Comparison of ENCODE assay signal across 1 cellular context in the genomic region with DNA sequence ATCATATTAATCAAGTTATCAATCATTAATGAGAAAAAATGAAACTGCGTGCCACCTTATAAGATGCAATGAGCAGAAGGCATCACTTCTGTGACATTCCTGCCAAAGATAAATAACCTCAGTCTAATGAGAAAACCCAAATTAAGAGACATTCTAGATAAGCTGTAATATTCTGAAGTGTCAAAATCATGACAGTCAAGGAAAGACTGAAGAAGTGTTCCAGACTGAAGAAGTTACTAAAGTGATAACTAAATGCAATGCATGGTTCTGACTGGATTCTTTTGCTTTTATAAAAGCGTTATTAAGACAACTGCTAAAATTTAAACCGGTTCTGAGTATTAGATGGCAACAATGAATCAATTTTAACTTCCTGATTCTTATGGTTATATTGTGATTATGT.
TF ChIP-seq lines count a peak whose summit lies in the region.

No MANE protein-coding gene starts in this region.

TF ChIP-seq in K562, 482 proteins besides CTCF, POLR2A, EP300 and RAD21:
- TF ChIP-seq, protein P1, sequence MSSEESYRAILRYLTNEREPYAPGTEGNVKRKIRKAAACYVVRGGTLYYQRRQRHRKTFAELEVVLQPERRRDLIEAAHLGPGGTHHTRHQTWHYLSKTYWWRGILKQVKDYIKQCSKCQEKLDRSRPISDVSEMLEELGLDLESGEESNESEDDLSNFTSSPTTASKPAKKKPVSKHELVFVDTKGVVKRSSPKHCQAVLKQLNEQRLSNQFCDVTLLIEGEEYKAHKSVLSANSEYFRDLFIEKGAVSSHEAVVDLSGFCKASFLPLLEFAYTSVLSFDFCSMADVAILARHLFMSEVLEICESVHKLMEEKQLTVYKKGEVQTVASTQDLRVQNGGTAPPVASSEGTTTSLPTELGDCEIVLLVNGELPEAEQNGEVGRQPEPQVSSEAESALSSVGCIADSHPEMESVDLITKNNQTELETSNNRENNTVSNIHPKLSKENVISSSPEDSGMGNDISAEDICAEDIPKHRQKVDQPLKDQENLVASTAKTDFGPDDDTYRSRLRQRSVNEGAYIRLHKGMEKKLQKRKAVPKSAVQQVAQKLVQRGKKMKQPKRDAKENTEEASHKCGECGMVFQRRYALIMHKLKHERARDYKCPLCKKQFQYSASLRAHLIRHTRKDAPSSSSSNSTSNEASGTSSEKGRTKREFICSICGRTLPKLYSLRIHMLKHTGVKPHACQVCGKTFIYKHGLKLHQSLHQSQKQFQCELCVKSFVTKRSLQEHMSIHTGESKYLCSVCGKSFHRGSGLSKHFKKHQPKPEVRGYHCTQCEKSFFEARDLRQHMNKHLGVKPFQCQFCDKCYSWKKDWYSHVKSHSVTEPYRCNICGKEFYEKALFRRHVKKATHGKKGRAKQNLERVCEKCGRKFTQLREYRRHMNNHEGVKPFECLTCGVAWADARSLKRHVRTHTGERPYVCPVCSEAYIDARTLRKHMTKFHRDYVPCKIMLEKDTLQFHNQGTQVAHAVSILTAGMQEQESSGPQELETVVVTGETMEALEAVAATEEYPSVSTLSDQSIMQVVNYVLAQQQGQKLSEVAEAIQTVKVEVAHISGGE (CRISPR knock-in tag; IDR thresholded peaks at IDR 0.05), result peak in 1 of 3 experiments; percentile 68; a peak in 2 of 6 replicates
- TF ChIP-seq EWSR1 (IDR thresholded peaks at IDR 0.05; ENCODE audit: borderline replicate concordance, low read depth, partially characterized antibody) (peak; percentile 53), ZSCAN32 (CRISPR knock-in tag; IDR thresholded peaks at IDR 0.05) (no peak)
